7 cellular contexts compared by ENCODE assay signal in genomic region chr7:92835140-92835850, GRCh38. TPM values are rescaled to one million over a fixed set of nuclear protein-coding genes. Genes with fewer than 3 reads are reported as not detected.
DNase-seq lines count a peak whose midpoint lies in the region; ATAC-seq, FAIRE-seq and TF ChIP-seq lines count a peak whose summit lies in the region.

No MANE protein-coding gene starts in this region.

- peak overlapping the region; percentile 95 for H3K9ac ChIP-seq in endothelial cell of umbilical vein (replicated peaks; ENCODE audit: extremely low read depth, insufficient read depth, low read length)

- H3K9me3 Mint-ChIP-seq in mesothelial cell of epicardium = no peaks in the 10 kb centered on the region
- H3K9me3 Mint-ChIP-seq in stimulated activated memory B cell treated with anti-CD40 and anti-IgM and Interleukin-4, amounts not matched to agents 10 μg/mL and 1 μg/mL and 100 μg/mL, for 72 hours = no peaks in the 10 kb centered on the region

- peaks cover 38% of the 10 kb centered on the region for H3K4me1 Mint-ChIP-seq in mesothelial cell of epicardium
- peaks cover 33% of the 10 kb centered on the region for H3K4me1 Mint-ChIP-seq in stimulated activated memory B cell treated with anti-CD40 and anti-IgM and Interleukin-4, amounts not matched to agents 10 μg/mL and 1 μg/mL and 100 μg/mL, for 72 hours

- H3K36me3 ChIP-seq in endothelial cell of umbilical vein (ENCODE audit: control insufficient read depth in 2 of 2, extremely low read depth in 1 of 2, insufficient read depth in 2 of 2, low read length in 2 of 2) = no peaks in the 10 kb centered on the region

- peak overlapping the region; percentile 60 for H2AFZ ChIP-seq in endothelial cell of umbilical vein (ENCODE audit: low read depth, low read length)

- H3K36me3 Mint-ChIP-seq in mesothelial cell of epicardium = no peaks in the 10 kb centered on the region
- H3K36me3 Mint-ChIP-seq in stimulated activated memory B cell treated with anti-CD40 and anti-IgM and Interleukin-4, amounts not matched to agents 10 μg/mL and 1 μg/mL and 100 μg/mL, for 72 hours = no peaks in the 10 kb centered on the region

- ATAC-seq in stimulated activated memory B cell treated with anti-CD40 and anti-IgM and Interleukin-4, amounts not matched to agents 10 μg/mL and 1 μg/mL and 100 μg/mL, for 72 hours = peak; percentile 26

- CTCF ChIA-PET in endothelial cell of umbilical vein (lab: Charles Lee) = interaction anchor here (3.2 kb wide), 2 partner anchors 137 to 215 kb away, joined by 14 to 20 read pairs; no protein-coding TSS in a partner anchor

- H3K4me3 ChIP-seq in endothelial cell of umbilical vein (replicated peaks in 1 of 3; ENCODE audit: insufficient read depth in 1 of 3, low read depth in 1 of 3, low read length in 3 of 3) = peak overlapping the region; percentile 68 to 80 (median 71)

- peak overlapping the region; percentile 87 for H3K4me3 Mint-ChIP-seq in mesothelial cell of epicardium
- peak overlapping the region; percentile 83 for H3K4me3 Mint-ChIP-seq in stimulated activated memory B cell treated with anti-CD40 and anti-IgM and Interleukin-4, amounts not matched to agents 10 μg/mL and 1 μg/mL and 100 μg/mL, for 72 hours

- peaks cover 31% of the 10 kb centered on the region for H3K79me2 ChIP-seq in endothelial cell of umbilical vein (ENCODE audit: control insufficient read depth, insufficient read depth, low read length)

- H4K20me1 ChIP-seq in endothelial cell of umbilical vein (replicated peaks; ENCODE audit: control insufficient read depth, extremely low read depth, insufficient read depth, low read length) = no peaks in the 10 kb centered on the region

- dilution Hi-C loops in endothelial cell of umbilical vein (cut with MboI; ENCODE audit: extremely low pct_ligation_motif_present, low sequenced_read_pairs) = no loop called here

- POLR2A ChIA-PET in endothelial cell of umbilical vein (lab: Charles Lee) = no interaction called here

- peaks cover 35% of the 10 kb centered on the region for H3K4me1 ChIP-seq in endothelial cell of umbilical vein (ENCODE audit: control insufficient read depth, extremely low read depth, insufficient read depth, low read length)

- no peaks in the 10 kb centered on the region for H3K9me3 ChIP-seq in endothelial cell of umbilical vein (replicated peaks; ENCODE audit: control insufficient read depth, insufficient read depth, low read length)

- DNase-seq in GM19239 (ENCODE audit: insufficient read length, low spot score) = no peak
- peak; percentile 68 for DNase-seq in NCI-H526 treated with DMSO at 0.1 percent for 48 hours (lab: John Stamatoyannopoulos, UW)
- peak; percentile 84 for DNase-seq in activated CD8-positive, alpha-beta memory T cell treated with anti-CD3 and anti-CD28 coated beads for 24 hours
- DNase-seq in endothelial cell of umbilical vein (ENCODE audit: low read depth, low spot score) = peak; percentile 81
- DNase-seq in mesothelial cell of epicardium (ENCODE audit: low spot score in 2 of 2, unreplicated experiment in 2 of 2) = peak; percentile 47 to 78
- DNase-seq in NCI-H2029 treated with DMSO at 0.1 percent for 48 hours (lab: John Stamatoyannopoulos, UW) = no peak

- H3K27me3 Mint-ChIP-seq in mesothelial cell of epicardium (ENCODE audit: low read depth) = no peaks in the 10 kb centered on the region
- H3K27me3 Mint-ChIP-seq in stimulated activated memory B cell treated with anti-CD40 and anti-IgM and Interleukin-4, amounts not matched to agents 10 μg/mL and 1 μg/mL and 100 μg/mL, for 72 hours = no peaks in the 10 kb centered on the region

- peak; percentile 28 for TF ChIP-seq POLR2A in endothelial cell of umbilical vein (IDR thresholded peaks at IDR 0.05; ENCODE audit: low read depth, low read length)

- FAIRE-seq in GM19239 (lab: Jason Lieb, UNC) (peak; percentile 68), endothelial cell of umbilical vein (lab: Jason Lieb, UNC) (peak; percentile 81)

- no TSS peak for BruUV-seq in endothelial cell of umbilical vein (replicated peaks; lab: Mats Ljungman, UMichigan)

- peak overlapping the region; percentile 99 for H3K27ac Mint-ChIP-seq in mesothelial cell of epicardium
- peak overlapping the region; percentile 81 for H3K27ac Mint-ChIP-seq in stimulated activated memory B cell treated with anti-CD40 and anti-IgM and Interleukin-4, amounts not matched to agents 10 μg/mL and 1 μg/mL and 100 μg/mL, for 72 hours

- peak overlapping the region; percentile 78 for H3K27ac ChIP-seq in endothelial cell of umbilical vein (ENCODE audit: insufficient read depth, low read depth, low read length)

- no peaks in the 10 kb centered on the region for H3K9me1 ChIP-seq in endothelial cell of umbilical vein (replicated peaks; ENCODE audit: control insufficient read depth, extremely low read depth, insufficient read depth, low read length)

- intact Hi-C loops in endothelial cell of umbilical vein (cut with micrococcal nuclease) = loop anchor here (1.0 kb wide), 1 partner anchor 176 kb away; no protein-coding TSS in a partner anchor

- TF ChIP-seq CTCF in endothelial cell of umbilical vein (IDR thresholded peaks at IDR 0.05; ENCODE audit: extremely low read depth in 1 of 2, insufficient read depth in 1 of 2, low read depth in 1 of 2, low read length in 2 of 2) = no peak
- TF ChIP-seq CTCF in mesothelial cell of epicardium (IDR thresholded peaks at IDR 0.05; ENCODE audit: unreplicated experiment) = no peak

- H3K4me2 ChIP-seq in endothelial cell of umbilical vein (ENCODE audit: insufficient read depth, low read length) = peak overlapping the region; percentile 80

- peaks cover 0 to 20% of the 10 kb centered on the region in 2 experiments for H3K27me3 ChIP-seq in endothelial cell of umbilical vein (ENCODE audit: control insufficient read depth in 2 of 2, insufficient read depth in 2 of 2, low read length in 2 of 2)

TF ChIP-seq in endothelial cell of umbilical vein, 7 proteins besides CTCF, POLR2A, EP300 and RAD21:
- TF ChIP-seq POLR2AphosphoS5 (IDR thresholded peaks at IDR 0.05; ENCODE audit: insufficient read depth, low read depth, low read length) (peak; percentile 13), EZH2 (IDR thresholded peaks at IDR 0.05; ENCODE audit: borderline replicate concordance, low read depth, low read length, severe bottlenecking) (no peak), MAX (IDR thresholded peaks at IDR 0.05; ENCODE audit: insufficient read depth, insufficient read length) (no peak), FOS (IDR thresholded peaks at IDR 0.05; ENCODE audit: borderline replicate concordance, insufficient read depth, low read length) (peak; percentile 15), JUN (IDR thresholded peaks at IDR 0.05; ENCODE audit: borderline replicate concordance, insufficient read depth, insufficient read length, low read depth) (no peak), GATA2 (IDR thresholded peaks at IDR 0.05; ENCODE audit: insufficient read depth, insufficient read length, low read depth, low read length) (no peak), MYC (IDR thresholded peaks at IDR 0.05; ENCODE audit: low read depth, low read length) (no peak)

RNA-seq across cellular contexts. Expression of gene CDK6, which starts 1.1 kb away (rescaled TPM):
- 28.2 and 28.7 TPM in 2 replicates for total RNA-seq in endothelial cell of umbilical vein
- polyA plus RNA-seq in endothelial cell of umbilical vein = 6.0 and 6.7 TPM in 2 replicates
- 5.0 and 5.5 TPM in 2 replicates for polyA plus RNA-seq in endothelial cell of umbilical vein (2011; cell fraction: cytosol; rRNA removed)
- polyA plus RNA-seq in endothelial cell of umbilical vein (2011; cell fraction: nucleus; rRNA removed) = 21.9 and 22.8 TPM in 2 replicates
- 5.2 and 7.4 TPM in 2 replicates for polyA plus RNA-seq in endothelial cell of umbilical vein (2012)
- polyA minus RNA-seq in endothelial cell of umbilical vein = 37.2 and 55.8 TPM in 2 replicates
- 90.3 TPM for polyA minus RNA-seq in endothelial cell of umbilical vein (2011; cell fraction: cytosol; rRNA and poly(A)+ RNA removed)
- polyA minus RNA-seq in endothelial cell of umbilical vein (2011; cell fraction: nucleus; rRNA and poly(A)+ RNA removed) = 69.8 and 112 TPM in 2 replicates
- total RNA-seq in mesothelial cell of epicardium = 136 to 138 TPM (median 138 TPM) in 3 replicates

Comparison
In these comparisons a context has a peak if more than half of its experiments do, and no peak if none do; other contexts are left out.
1. DNase-seq: peak in NCI-H526 treated with DMSO at 0.1 percent for 48 hours (single experiment), activated CD8-positive, alpha-beta memory T cell treated with anti-CD3 and anti-CD28 coated beads for 24 hours (single experiment), endothelial cell of umbilical vein (single experiment) and mesothelial cell of epicardium (2 of 2); none in GM19239 (single experiment) and NCI-H2029 treated with DMSO at 0.1 percent for 48 hours (single experiment).